Comparison of ENCODE assay signal across 1 cellular context in the genomic region with DNA sequence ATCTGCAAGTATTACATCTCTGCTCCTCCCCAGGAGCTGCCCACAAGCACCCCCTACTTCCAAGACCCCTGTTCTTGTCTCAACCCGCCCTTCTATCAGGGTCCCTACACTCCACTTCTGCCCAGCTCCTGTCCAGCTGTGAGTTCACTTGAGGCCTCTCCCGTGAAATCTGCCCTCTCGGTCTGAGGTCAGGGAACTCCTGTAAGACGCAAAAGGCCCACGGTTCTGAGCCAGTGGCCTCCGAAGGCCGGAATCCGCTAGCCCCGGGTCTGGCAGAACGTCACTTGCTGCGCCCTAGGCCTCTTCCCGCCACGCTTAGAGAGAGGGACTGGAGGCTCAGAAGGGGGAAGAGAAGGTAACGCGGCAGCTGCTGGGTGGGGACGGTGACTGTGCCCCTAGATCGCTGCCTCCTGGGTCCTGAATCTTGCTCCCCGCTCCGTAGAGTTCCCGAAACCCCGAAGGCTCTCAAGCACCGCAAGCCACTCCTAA.
TF ChIP-seq lines count a peak whose summit lies in the region.

No MANE protein-coding gene starts in this region.

TF ChIP-seq in A549, 52 proteins besides CTCF, POLR2A, EP300 and RAD21 (continued from another document):
- TF ChIP-seq FOSL2 (IDR thresholded peaks at IDR 0.05) (no peak), FOSL2 (CRISPR knock-in tag; IDR thresholded peaks at IDR 0.05) (no peak)
